Comparison of ENCODE assay signal across 8 cellular contexts in genomic region chr3:126522363-126522788, GRCh38. TPM values are rescaled to one million over a fixed set of nuclear protein-coding genes. Genes with fewer than 3 reads are reported as not detected.
DNase-seq lines count a peak whose midpoint lies in the region; ATAC-seq and TF ChIP-seq lines count a peak whose summit lies in the region.

No MANE protein-coding gene starts in this region.

- H3K36me3 Mint-ChIP-seq in natural killer cell: no peaks in the 10 kb centered on the region

- no peaks in the 10 kb centered on the region for H3K9me3 ChIP-seq in testis

- H3K36me3 ChIP-seq in testis (ENCODE audit: low read depth, missing control alignments): no peaks in the 10 kb centered on the region

- no peak for TF ChIP-seq POLR2A in testis (IDR thresholded peaks at IDR 0.05)

- no peaks in the 10 kb centered on the region for H3K4me1 ChIP-seq in testis

- intact Hi-C loops in natural killer cell (cut with micrococcal nuclease): loop anchor here (5.0 to 10.0 kb wide), 4 partner anchors 90 to 1025 kb away; partner anchors contain the start of gene PLXNA1
- intact Hi-C loops in testis (cut with DNase I; ENCODE audit: low total_unique reads): no loop called here

- H3K4me3 ChIP-seq in AG10803 (ENCODE audit: low read length) (no peak overlapping the region), testis (no peak overlapping the region)

- no peaks in the 10 kb centered on the region for H3K9me3 Mint-ChIP-seq in natural killer cell

- TF ChIP-seq CTCF in AG10803 (conservative IDR thresholded peaks at IDR 0.05; ENCODE audit: low read length): peak; percentile 86
- peak; percentile 88 for TF ChIP-seq CTCF in GM13977 (IDR thresholded peaks at IDR 0.05; ENCODE audit: extremely low read depth, insufficient read depth, missing control alignments)
- peak; percentile 87 for TF ChIP-seq CTCF in natural killer cell (IDR thresholded peaks at IDR 0.05)
- peak; percentile 85 to 100 (median 93) for TF ChIP-seq CTCF in testis (IDR thresholded peaks at IDR 0.05)

- H3K27me3 ChIP-seq in testis: no peaks in the 10 kb centered on the region

- H3K27ac ChIP-seq in testis: no peak overlapping the region

- WGBS in testis, 2 donors: 0 to 2% methylated on average over 6 of the region's 6 CpGs

- H3K4me1 Mint-ChIP-seq in natural killer cell: no peaks in the 10 kb centered on the region

- H3K27ac Mint-ChIP-seq in natural killer cell: no peak overlapping the region

- H3K4me3 Mint-ChIP-seq in natural killer cell: no peak overlapping the region

- peak; percentile 44 for DNase-seq in AG10803 (ENCODE audit: low read depth)
- peak; percentile 83 for DNase-seq in GM13977 (ENCODE audit: low spot score)
- peak; percentile 62 for DNase-seq in NCI-H69 (lab: John Stamatoyannopoulos, UW)
- peak; percentile 21 for DNase-seq in activated T-cell treated with anti-CD3 and anti-CD28 coated beads for 24 hours (ENCODE audit: low read depth)
- peak; percentile 32 for DNase-seq in fibroblast of gingiva (ENCODE audit: low read depth)
- peak; percentile 45 for DNase-seq in natural killer cell
- DNase-seq in testis: peak; percentile 81
- no peak for DNase-seq in mesenteric fat pad (ENCODE audit: low spot score)

- ATAC-seq in natural killer cell: peak in 2 of 3 donors; percentile 42 to 54

- peaks cover 0 to 13% of the 10 kb centered on the region in 2 donors for H3K27me3 Mint-ChIP-seq in natural killer cell (ENCODE audit: low read depth in 2 of 2)

- in situ Hi-C loops in GM13977 (cut with MboI; ENCODE audit: low pct_unique_long_range_greater_than_20kb, low sequenced_read_pairs, unreplicated experiment): no loop called here

RNA-seq across cellular contexts. Expression of gene CHST13, which starts 1.6 kb away (rescaled TPM):
- under 1 TPM in 2 of 3 donors, not detected in 1; 0.19 to 0.20 TPM for total RNA-seq in natural killer cell
- total RNA-seq in testis: 10 to 100 TPM; 13.3 to 21.7 TPM
- polyA plus RNA-seq in testis (ENCODE audit: insufficient read depth, low read depth, low replicate concordance): 21.4 TPM
- 2.3 TPM for total RNA-seq in mesenteric fat pad

RNA-seq across cellular contexts. Expression of gene UROC1, which starts 4.8 kb away (rescaled TPM):
- total RNA-seq in natural killer cell: not detected
- total RNA-seq in testis: 1 to 10 TPM in 1 of 2 donors, under 1 TPM in 1; 0.25 to 1.0 TPM
- polyA plus RNA-seq in testis (ENCODE audit: insufficient read depth, low read depth, low replicate concordance): 0.34 TPM
- total RNA-seq in mesenteric fat pad: not detected

RNA-seq across cellular contexts. Expression of gene C3orf22, which starts 36.4 kb away (rescaled TPM):
- total RNA-seq in natural killer cell: not detected
- total RNA-seq in testis: 10 to 100 TPM; 33.0 to 61.4 TPM
- polyA plus RNA-seq in testis (ENCODE audit: insufficient read depth, low read depth, low replicate concordance): 42.2 TPM
- total RNA-seq in mesenteric fat pad: not detected

RNA-seq across cellular contexts. Expression of gene ZXDC, which starts 46.7 kb away (rescaled TPM):
- 10 to 100 TPM; 56.1 to 70.2 (median 68.4) TPM for total RNA-seq in natural killer cell
- 10 to 100 TPM; 78.9 to 80.3 TPM for total RNA-seq in testis
- 25.6 TPM for polyA plus RNA-seq in testis (ENCODE audit: insufficient read depth, low read depth, low replicate concordance)
- 29.4 TPM for total RNA-seq in mesenteric fat pad

Comparison
In these comparisons a context has a peak if more than half of its experiments do, and no peak if none do; other contexts are left out.
1. RNA of gene C3orf22, which starts 36.4 kb away (total RNA-seq): 33.0 to 61.4 TPM in testis; not detected in natural killer cell and not detected in mesenteric fat pad (single experiment); every median in the first group is over 10 times any median in the second.
2. Peak in every context shown above with its lines, with median percentiles within 50 percentile points of each other: CTCF ChIP-seq.